ENCODE assay signal across 27 cellular contexts in genomic region chr16:8625491-8626087, GRCh38. TPM values are rescaled to one million over a fixed set of nuclear protein-coding genes. Genes with fewer than 3 reads are reported as not detected.
"Had no signal": no experiment of that assay in that cellular context is flagged by ENCODE, and none has a peak within 500 bp of the region (broad histone marks: within the 10 kb centered on the region; RNA-seq: fewer than 3 reads in every experiment).

No MANE protein-coding gene starts in this region.

- H3K4me2 ChIP-seq: SK-N-SH had no signal

- H3K4me3 Mint-ChIP-seq: T-cell had no signal

- H3K9ac ChIP-seq: SK-N-SH had no signal

- H3K9me3 ChIP-seq: SK-N-SH had no signal

- DNase-seq: KBM-7, MV-4-11, NCI-H1048, NCI-H1105, NCI-H1417, NCI-H1436 treated with DMSO at 0.1 percent for 48 hours, NCI-H1694, NCI-H1930, NCI-H2081, NCI-H2107, NCI-H2227 treated with DMSO at 0.1 percent for 48 hours, NCI-H524 treated with DMSO at 0.1 percent for 48 hours, NCI-H69, NCI-H774, PC-3, SHP77, SK-N-SH, SW 1271, T-cell had no signal

- H3K9me3 Mint-ChIP-seq: T-cell had no signal

- H3K27ac Mint-ChIP-seq: T-cell had no signal

- H3K27me3 Mint-ChIP-seq: T-cell had no signal

- H3K27ac ChIP-seq: RWPE1 had no signal

- ATAC-seq: Panc1, PC-3, T-cell had no signal

RNA-seq across cellular contexts. Expression of gene TMEM114, which starts 35.3 kb away (rescaled TPM):
- total RNA-seq: HT1080, LHCN-M2, MCF 10A, NCI-H460, OCI-LY7, PC-3, SK-MEL-5, T-cell had no signal
- polyA plus RNA-seq: SK-N-SH had no signal

RNA-seq across cellular contexts. Expression of gene ABAT, which starts 48.8 kb away (rescaled TPM):
- total RNA-seq: HT1080 had no signal
